ENCODE assay signal across 33 cellular contexts in the genomic region with DNA sequence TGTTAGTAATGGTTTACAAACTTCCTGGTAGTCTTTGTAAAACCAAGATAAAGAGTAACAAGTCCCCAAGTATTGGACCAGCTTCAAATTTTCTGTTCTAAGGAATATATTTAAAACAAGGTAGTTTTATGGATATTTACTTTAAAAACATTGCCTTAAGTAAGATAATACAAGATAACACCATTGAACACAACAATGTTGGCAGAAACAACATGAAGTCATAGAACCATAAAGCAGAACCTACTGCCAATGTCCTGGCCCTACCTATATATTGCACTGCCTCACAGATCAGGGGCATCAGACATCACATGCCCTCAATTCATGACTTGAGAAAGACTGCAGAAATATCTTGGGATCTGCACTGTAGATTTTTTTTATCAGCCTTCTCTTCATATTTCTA.
"Had no signal": no experiment of that assay in that cellular context is flagged by ENCODE, and none has a peak within 500 bp of the region (broad histone marks: within the 10 kb centered on the region; RNA-seq: fewer than 3 reads in every experiment).

No MANE protein-coding gene starts in this region.

- H3K36me3 ChIP-seq: adrenal gland, esophagus squamous epithelium, gastroesophageal sphincter, heart right ventricle had no signal

- H3K4me1 Mint-ChIP-seq: activated CD4-positive, alpha-beta memory T cell treated with anti-CD3 and anti-CD28 coated beads, Interleukin-2, amount 10 ng/mL, durations not matched to agents 7 days and 5 days; activated CD4-positive, alpha-beta T cell treated with anti-CD3 and anti-CD28 coated beads, Interleukin-2, amount 10 ng/mL, durations not matched to agents 7 days and 5 days; activated naive CD4-positive, alpha-beta T cell treated with anti-CD3 and anti-CD28 coated beads, Interleukin-2, amount 50 U/mL, for 24 hours; activated naive CD8-positive, alpha-beta T cell treated with anti-CD3 and anti-CD28 coated beads for 36 hours; activated naive CD8-positive, alpha-beta T cell treated with anti-CD3 and anti-CD28 coated beads, Interleukin-2, amount 50 U/mL, for 24 hours; activated T-helper 17 cell treated with anti-CD3 and anti-CD28 coated beads, Interleukin-2, amount 50 U/mL, for 72 hours had no signal

- H3K9me3 ChIP-seq: adrenal gland, body of pancreas, esophagus squamous epithelium, gastroesophageal sphincter had no signal

- H3K27me3 Mint-ChIP-seq: activated CD4-positive, alpha-beta memory T cell treated with anti-CD3 and anti-CD28 coated beads, Interleukin-2, amount 10 ng/mL, durations not matched to agents 7 days and 5 days; activated CD4-positive, alpha-beta T cell treated with anti-CD3 and anti-CD28 coated beads, Interleukin-2, amount 10 ng/mL, durations not matched to agents 7 days and 5 days; activated naive CD4-positive, alpha-beta T cell treated with anti-CD3 and anti-CD28 coated beads, Interleukin-2, amount 50 U/mL, for 24 hours; activated naive CD8-positive, alpha-beta T cell treated with anti-CD3 and anti-CD28 coated beads for 36 hours; activated naive CD8-positive, alpha-beta T cell treated with anti-CD3 and anti-CD28 coated beads, Interleukin-2, amount 50 U/mL, for 24 hours; activated T-cell treated with anti-CD3 and anti-CD28 coated beads, Interleukin-2, amount 50 U/mL, for 24 hours; activated T-helper 17 cell treated with anti-CD3 and anti-CD28 coated beads, Interleukin-2, amount 50 U/mL, for 72 hours; effector memory CD8-positive, alpha-beta T cell had no signal

- H3K9me3 Mint-ChIP-seq: WTC11 had no signal

- H3K36me3 Mint-ChIP-seq: activated naive CD4-positive, alpha-beta T cell treated with anti-CD3 and anti-CD28 coated beads, Interleukin-2, amount 50 U/mL, for 24 hours; activated naive CD8-positive, alpha-beta T cell treated with anti-CD3 and anti-CD28 coated beads for 36 hours; WTC11 had no signal

- H3K27ac Mint-ChIP-seq: activated CD4-positive, alpha-beta memory T cell treated with anti-CD3 and anti-CD28 coated beads, Interleukin-2, amount 10 ng/mL, durations not matched to agents 7 days and 5 days; activated CD4-positive, alpha-beta T cell treated with anti-CD3 and anti-CD28 coated beads, Interleukin-2, amount 10 ng/mL, durations not matched to agents 7 days and 5 days; activated naive CD4-positive, alpha-beta T cell treated with anti-CD3 and anti-CD28 coated beads, Interleukin-2, amount 50 U/mL, for 24 hours; activated naive CD8-positive, alpha-beta T cell treated with anti-CD3 and anti-CD28 coated beads for 36 hours; activated naive CD8-positive, alpha-beta T cell treated with anti-CD3 and anti-CD28 coated beads, Interleukin-2, amount 50 U/mL, for 24 hours; activated T-cell treated with anti-CD3 and anti-CD28 coated beads, Interleukin-2, amount 50 U/mL, for 24 hours; activated T-cell treated with anti-CD3 and anti-CD28 coated beads, Interleukin-2, amount 50 U/mL, for 72 hours; activated T-helper 17 cell treated with anti-CD3 and anti-CD28 coated beads, Interleukin-2, amount 50 U/mL, for 72 hours; effector memory CD8-positive, alpha-beta T cell; WTC11 had no signal

- H3K4me3 Mint-ChIP-seq: activated CD4-positive, alpha-beta memory T cell treated with anti-CD3 and anti-CD28 coated beads, Interleukin-2, amount 10 ng/mL, durations not matched to agents 7 days and 5 days; activated CD4-positive, alpha-beta T cell treated with anti-CD3 and anti-CD28 coated beads, Interleukin-2, amount 10 ng/mL, durations not matched to agents 7 days and 5 days; activated naive CD4-positive, alpha-beta T cell treated with anti-CD3 and anti-CD28 coated beads, Interleukin-2, amount 50 U/mL, for 24 hours; activated naive CD8-positive, alpha-beta T cell treated with anti-CD3 and anti-CD28 coated beads for 36 hours; activated naive CD8-positive, alpha-beta T cell treated with anti-CD3 and anti-CD28 coated beads, Interleukin-2, amount 50 U/mL, for 24 hours; activated T-cell treated with anti-CD3 and anti-CD28 coated beads, Interleukin-2, amount 50 U/mL, for 24 hours; activated T-cell treated with anti-CD3 and anti-CD28 coated beads, Interleukin-2, amount 50 U/mL, for 72 hours; activated T-helper 17 cell treated with anti-CD3 and anti-CD28 coated beads, Interleukin-2, amount 50 U/mL, for 72 hours; effector memory CD8-positive, alpha-beta T cell; WTC11 had no signal

- H3K27ac ChIP-seq: adrenal gland, body of pancreas, epithelial cell of prostate, esophagus squamous epithelium, gastroesophageal sphincter, heart right ventricle, VCaP had no signal

- H3K4me3 ChIP-seq: adrenal gland, body of pancreas, esophagus squamous epithelium, gastroesophageal sphincter, heart right ventricle had no signal

- DNase-seq: activated CD4-positive, alpha-beta memory T cell treated with anti-CD3 and anti-CD28 coated beads, Interleukin-2, amount 10 ng/mL, durations not matched to agents 7 days and 5 days; activated CD4-positive, alpha-beta T cell treated with anti-CD3 and anti-CD28 coated beads for 1 hour; activated CD4-positive, alpha-beta T cell treated with anti-CD3 and anti-CD28 coated beads for 4 hours; activated CD4-positive, alpha-beta T cell treated with anti-CD3 and anti-CD28 coated beads, Interleukin-2, amount 10 ng/mL, durations not matched to agents 7 days and 5 days; activated CD4-positive, alpha-beta T cell treated with anti-CD3 and anti-CD28 coated beads, Interleukin-2, amount 50 U/mL, for 4 hours; activated CD8-positive, alpha-beta memory T cell treated with anti-CD3 and anti-CD28 coated beads, Interleukin-2, amount 50 U/mL, for 48 hours; activated effector memory CD4-positive, alpha-beta T cell treated with Interleukin-2 at 50 U/mL for 16 hours; activated gamma-delta T cell treated with Interleukin-2 at 50 U/mL for 16 hours; activated naive CD4-positive, alpha-beta T cell treated with Interleukin-2 at 50 U/mL for 16 hours; activated naive CD8-positive, alpha-beta T cell treated with anti-CD3 and anti-CD28 coated beads for 36 hours; activated naive CD8-positive, alpha-beta T cell treated with anti-CD3 and anti-CD28 coated beads, Interleukin-2, amount 50 U/mL, for 24 hours; activated T-cell treated with anti-CD3 and anti-CD28 coated beads for 4 hours; activated T-cell treated with anti-CD3 and anti-CD28 coated beads, Interleukin-2, amount 50 U/mL, for 24 hours; activated T-cell treated with anti-CD3 and anti-CD28 coated beads, Interleukin-2, amount 50 U/mL, for 72 hours; adrenal gland; amygdala; aorta; body of pancreas; caudate nucleus; cortex of kidney; dermis blood vessel endothelial cell; effector CD4-positive, alpha-beta T cell; effector memory CD8-positive, alpha-beta T cell; esophagus squamous epithelium; foreskin melanocyte; heart right ventricle; T-helper 2 cell had no signal

- H3K27me3 ChIP-seq: adrenal gland, body of pancreas, esophagus squamous epithelium, gastroesophageal sphincter, heart right ventricle had no signal
